Comparison of ENCODE assay signal across 23 cellular contexts in the genomic region with DNA sequence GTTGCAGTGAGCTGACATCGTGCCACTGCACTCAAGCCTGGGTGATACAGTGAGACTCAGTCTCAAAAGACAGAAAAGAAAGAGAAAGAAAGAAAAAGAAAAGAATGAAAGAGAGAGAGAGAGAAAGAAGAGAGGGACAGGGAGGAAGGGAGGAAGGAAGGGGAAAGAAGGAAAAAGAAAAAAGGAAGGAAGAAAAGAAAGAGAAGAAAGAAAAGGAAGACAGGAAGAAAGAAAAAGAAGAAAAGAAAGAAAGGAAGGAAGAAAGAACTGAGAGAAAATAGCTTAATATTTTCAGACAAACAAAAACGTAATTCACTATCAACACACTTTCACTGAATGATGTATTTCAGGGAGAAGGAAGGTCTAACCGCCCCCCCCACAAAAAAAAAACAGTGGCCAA.
"Had no signal": no experiment of that assay in that cellular context is flagged by ENCODE, and none has a peak within 500 bp of the region (broad histone marks: within the 10 kb centered on the region; RNA-seq: fewer than 3 reads in every experiment).

No MANE protein-coding gene starts in this region.

- H3K9me3 ChIP-seq: Peyer's patch, SJSA1 had no signal

- H3K27me3 ChIP-seq: brain microvascular endothelial cell, cardiac muscle cell, Peyer's patch, SJSA1 had no signal

- H3K27ac ChIP-seq: brain microvascular endothelial cell, cardiac muscle cell, Peyer's patch, RWPE1, SJSA1 had no signal

- H3K4me3 ChIP-seq: cardiac muscle cell, Peyer's patch, SJSA1 had no signal

- DNase-seq: activated CD4-positive, alpha-beta T cell treated with anti-CD3 and anti-CD28 coated beads for 48 hours; activated CD4-positive, alpha-beta T cell treated with anti-CD3 and anti-CD28 coated beads, Interleukin-2, amount 50 U/mL, for 4 hours; activated CD4-positive, CD25-positive, alpha-beta regulatory T cell treated with anti-CD3 and anti-CD28 coated beads, Interleukin-2, amount 50 U/mL, for 72 hours; activated CD8-positive, alpha-beta memory T cell treated with anti-CD3 and anti-CD28 coated beads, Interleukin-2, amount 50 U/mL, for 48 hours; activated CD8-positive, alpha-beta T cell treated with anti-CD3 and anti-CD28 coated beads, Interleukin-2, amount 10 ng/mL, durations not matched to agents 7 days and 5 days; activated gamma-delta T cell; activated naive CD4-positive, alpha-beta T cell treated with anti-CD3 and anti-CD28 coated beads for 36 hours; activated T-cell treated with anti-CD3 and anti-CD28 coated beads, Interleukin-2, amount 50 U/mL, for 1 hour; amygdala; NCI-H1092; NCI-H1417 treated with DMSO at 0.1 percent for 48 hours; NCI-H1694 treated with DMSO at 0.1 percent for 48 hours; NCI-H2029 treated with DMSO at 0.1 percent for 48 hours; NCI-H510A treated with DMSO at 0.1 percent for 48 hours; NK-92 treated with Interleukin-12 subunit alpha and Interleukin-12 subunit beta, amount 100 ng/mL, for 24 hours; Peyer's patch; Right ventricle myocardium superior; SW 1271 had no signal

- ATAC-seq: activated CD8-positive, alpha-beta T cell treated with anti-CD3 and anti-CD28 coated beads, Interleukin-2, amount 10 ng/mL, durations not matched to agents 7 days and 5 days; SK-N-SH treated with all-trans-retinoic acid at 6 μM for 48 hours had no signal

- H3K36me3 ChIP-seq: brain microvascular endothelial cell, cardiac muscle cell, Peyer's patch, SJSA1 had no signal
